In the genomic region with DNA sequence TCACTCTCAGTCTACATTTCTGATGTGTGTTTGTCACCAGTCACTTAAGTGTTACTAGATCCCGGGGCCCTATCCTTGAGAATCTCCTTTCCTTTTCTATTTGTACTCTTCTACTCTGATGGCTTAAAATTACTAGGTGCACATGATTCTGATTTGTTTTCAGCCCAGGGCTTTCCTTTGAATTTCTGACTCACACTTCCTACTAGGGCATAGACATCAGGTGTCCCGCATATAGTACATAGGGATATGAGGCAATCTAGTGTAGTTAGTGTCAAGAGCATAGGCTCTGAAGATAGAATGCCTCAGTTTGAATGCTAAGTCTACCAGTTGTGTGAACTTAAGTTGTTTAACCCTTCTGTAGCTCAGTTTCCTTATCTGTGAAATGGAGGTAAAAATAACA, we compare ENCODE assay signal across 16 cellular contexts. TPM values are rescaled to one million over a fixed set of nuclear protein-coding genes. Genes with fewer than 3 reads are reported as not detected.
DNase-seq lines count a peak whose midpoint lies in the region; ATAC-seq, FAIRE-seq and TF ChIP-seq lines count a peak whose summit lies in the region.
"Had no signal": no experiment of that assay in that cellular context is flagged by ENCODE, and none has a peak within 500 bp of the region (broad histone marks: within the 10 kb centered on the region; RNA-seq: fewer than 3 reads in every experiment).

No MANE protein-coding gene starts in this region.

- no peaks in the 10 kb centered on the region for H3K27me3 Mint-ChIP-seq in nephron progenitor cell (ENCODE audit: low read depth, poor library complexity)

- H3K4me1 ChIP-seq in mammary epithelial cell (ENCODE audit: insufficient read depth, low read length) (no peaks in the 10 kb centered on the region), gastroesophageal sphincter (peaks cover 0 to 9% (median 0%) of the 10 kb centered on the region in 3 donors)
- H3K4me1 ChIP-seq: BLaER1 treated with 17β-estradiol and CSF1 and Interleukin-3, amounts not matched to agents 10 nM and 100 nM; pancreas had no signal

- H3K9me3 ChIP-seq in mammary epithelial cell (replicated peaks; ENCODE audit: insufficient read depth, low read length) (no peaks in the 10 kb centered on the region), gastroesophageal sphincter (no peaks in the 10 kb centered on the region)
- H3K9me3 ChIP-seq: BLaER1 treated with 17β-estradiol and CSF1 and Interleukin-3, amounts not matched to agents 10 nM and 100 nM; heart left ventricle; pancreas; tibial artery had no signal

- no peak for TF ChIP-seq CTCF in mammary epithelial cell (conservative IDR thresholded peaks at IDR 0.05 in 1 of 2, IDR thresholded peaks at IDR 0.05 in 1 of 2; ENCODE audit: extremely low read depth in 1 of 2, insufficient read depth in 1 of 2, low read depth in 1 of 2, low read length in 2 of 2)
- TF ChIP-seq CTCF in nephron progenitor cell (IDR thresholded peaks at IDR 0.05) = no peak
- no peak for TF ChIP-seq CTCF in gastroesophageal sphincter (IDR thresholded peaks at IDR 0.05)

- 60% methylated on average over 2 of the region's 2 CpGs for WGBS in mammary epithelial cell (ENCODE audit: low coverage, missing lambda C conversion rate)
- 79 to 90% methylated on average over 2 of the region's 2 CpGs for WGBS in gastroesophageal sphincter (ENCODE audit: low coverage in 1 of 2), 2 donors

- H3K79me2 ChIP-seq in mammary epithelial cell (ENCODE audit: insufficient read depth, low read length) = no peaks in the 10 kb centered on the region

- H3K27ac ChIP-seq in mammary epithelial cell (ENCODE audit: insufficient read depth, low read depth, low read length) (no peak overlapping the region), gastroesophageal sphincter (no peak overlapping the region)
- H3K27ac ChIP-seq: BLaER1 treated with 17β-estradiol and CSF1 and Interleukin-3, amounts not matched to agents 10 nM and 100 nM; heart left ventricle; pancreas; tibial artery had no signal

- H3K4me3 Mint-ChIP-seq in nephron progenitor cell = no peak overlapping the region
- H3K4me3 Mint-ChIP-seq: H9 had no signal

- H2AFZ ChIP-seq in mammary epithelial cell (ENCODE audit: low read depth, low read length) = no peak overlapping the region

- H4K20me1 ChIP-seq in mammary epithelial cell (ENCODE audit: insufficient read depth, low read length) = no peaks in the 10 kb centered on the region
- H4K20me1 ChIP-seq: BLaER1 treated with 17β-estradiol and CSF1 and Interleukin-3, amounts not matched to agents 10 nM and 100 nM had no signal

- H3K9me3 Mint-ChIP-seq in nephron progenitor cell = no peaks in the 10 kb centered on the region
- H3K9me3 Mint-ChIP-seq: H9 had no signal

- no peak overlapping the region for H3K4me2 ChIP-seq in mammary epithelial cell (ENCODE audit: insufficient read depth, low read depth, low read length)
- H3K4me2 ChIP-seq: BLaER1 treated with 17β-estradiol and CSF1 and Interleukin-3, amounts not matched to agents 10 nM and 100 nM had no signal

- no peak overlapping the region for H3K9ac ChIP-seq in mammary epithelial cell (ENCODE audit: insufficient read depth, low read length)
- H3K9ac ChIP-seq: BLaER1 treated with 17β-estradiol and CSF1 and Interleukin-3, amounts not matched to agents 10 nM and 100 nM had no signal

- dilution Hi-C loops in mammary epithelial cell (cut with HindIII; ENCODE audit: low sequenced_read_pairs) = no loop called here

- no peaks in the 10 kb centered on the region for H3K27me3 ChIP-seq in mammary epithelial cell (ENCODE audit: insufficient read depth, low read length)
- H3K27me3 ChIP-seq in gastroesophageal sphincter = no peaks in the 10 kb centered on the region
- H3K27me3 ChIP-seq: BLaER1 treated with 17β-estradiol and CSF1 and Interleukin-3, amounts not matched to agents 10 nM and 100 nM; heart left ventricle; pancreas; tibial artery had no signal

- no peaks in the 10 kb centered on the region for H3K36me3 Mint-ChIP-seq in nephron progenitor cell (ENCODE audit: low read depth)

- H3K36me3 ChIP-seq in mammary epithelial cell (ENCODE audit: insufficient read depth, low read length) (no peaks in the 10 kb centered on the region), gastroesophageal sphincter (no peaks in the 10 kb centered on the region)
- H3K36me3 ChIP-seq: BLaER1 treated with 17β-estradiol and CSF1 and Interleukin-3, amounts not matched to agents 10 nM and 100 nM; heart left ventricle; pancreas; tibial artery had no signal

- no peak overlapping the region for H3K4me3 ChIP-seq in mammary epithelial cell (replicated peaks in 1 of 3; ENCODE audit: insufficient read depth in 1 of 3, low read depth in 2 of 3, low read length in 3 of 3)
- H3K4me3 ChIP-seq in gastroesophageal sphincter = no peak overlapping the region
- H3K4me3 ChIP-seq: BLaER1 treated with 17β-estradiol and CSF1 and Interleukin-3, amounts not matched to agents 10 nM and 100 nM; heart left ventricle; pancreas; tibial artery had no signal

- BruUV-seq in mammary epithelial cell (replicated peaks; lab: Mats Ljungman, UMichigan) = no TSS peak

- CTCF ChIA-PET in mammary epithelial cell (lab: Charles Lee; ENCODE audit: low non-redundant PET) = no interaction called here

- TF ChIP-seq POLR2A in gastroesophageal sphincter (IDR thresholded peaks at IDR 0.05) = no peak

- intact Hi-C loops in mammary epithelial cell (cut with micrococcal nuclease) = no loop called here

- peak; percentile 71 for FAIRE-seq in GM19239 (lab: Jason Lieb, UNC)
- FAIRE-seq in HTR-8/SVneo (lab: Jason Lieb, UNC) = no peak
- FAIRE-seq: pancreas had no signal

- peak overlapping the region; percentile 7 for H3K27ac Mint-ChIP-seq in nephron progenitor cell

- TF ChIP-seq EP300 in gastroesophageal sphincter (IDR thresholded peaks at IDR 0.05) = no peak

- in situ Hi-C loops in mammary epithelial cell (cut with MboI; ENCODE audit: low sequenced_read_pairs in 2 of 2) = no loop called here

- DNase-seq in GM19239 (ENCODE audit: insufficient read length, low spot score) = no peak
- DNase-seq in NCI-H2227 treated with DMSO at 0.1 percent for 48 hours (lab: John Stamatoyannopoulos, UW) = peak; percentile 79
- DNase-seq in mammary epithelial cell = peak; percentile 16
- DNase-seq in nephron progenitor cell = no peak
- no peak for DNase-seq in HTR-8/SVneo (ENCODE audit: insufficient read length, low spot score)
- DNase-seq: EL, H9, heart left ventricle, KG1, OCI-M1, pancreas, tibial artery had no signal

- ATAC-seq in GM21526 (IDR thresholded peaks at IDR 0.05; ENCODE audit: low FRiP score, unreplicated experiment) (no peak), gastroesophageal sphincter (no peak)
- ATAC-seq: heart left ventricle, pancreas had no signal

- H3K4me1 Mint-ChIP-seq in nephron progenitor cell = no peaks in the 10 kb centered on the region

RNA-seq across cellular contexts. Expression of a gene that starts 49.4 kb away (rescaled TPM):
- under 1 TPM in 1 of 2 donors, not detected in 1; 0.33 TPM for total RNA-seq in mammary epithelial cell
- polyA plus RNA-seq in mammary epithelial cell = 0.02 TPM
- not detected for polyA minus RNA-seq in mammary epithelial cell
- 1 to 10 TPM in 1 of 4 donors, under 1 TPM in 2, not detected in 1; 0.23 to 1.6 (median 0.40) TPM for total RNA-seq in gastroesophageal sphincter
- total RNA-seq: NCI-H460 had no signal

Comparison
In these comparisons a context has a peak if more than half of its experiments do, and no peak if none do; other contexts are left out.
1. DNase-seq: peak in NCI-H2227 treated with DMSO at 0.1 percent for 48 hours (single experiment) and mammary epithelial cell (single experiment); none in GM19239 (single experiment), nephron progenitor cell (single experiment) and HTR-8/SVneo (single experiment).